ENCODE assay signal across 22 cellular contexts in genomic region chr4:183872531-183872930, GRCh38. TPM values are rescaled to one million over a fixed set of nuclear protein-coding genes. Genes with fewer than 3 reads are reported as not detected.
DNase-seq lines count a peak whose midpoint lies in the region; ATAC-seq, FAIRE-seq and TF ChIP-seq lines count a peak whose summit lies in the region.
"Had no signal": no experiment of that assay in that cellular context is flagged by ENCODE, and none has a peak within 500 bp of the region (broad histone marks: within the 10 kb centered on the region; RNA-seq: fewer than 3 reads in every experiment).

No MANE protein-coding gene starts in this region.

- H3K4me1 ChIP-seq in endocrine pancreas (ENCODE audit: control insufficient read depth, insufficient read depth, low read length) (no peaks in the 10 kb centered on the region), trophoblast cell (ENCODE audit: control insufficient read depth in 1 of 2, insufficient read depth in 2 of 2, low read length in 2 of 2) (no peaks in the 10 kb centered on the region)

- no peak overlapping the region for H2BK5ac ChIP-seq in trophoblast cell (ENCODE audit: low read depth, low read length, poor library complexity)

- H4K8ac ChIP-seq in trophoblast cell (ENCODE audit: low read depth, low read length), result no peak overlapping the region

- no peak for FAIRE-seq in GM12891 (lab: Jason Lieb, UNC)
- FAIRE-seq: astrocyte had no signal

- ATAC-seq in Right ventricle myocardium inferior, result peak; percentile 22
- ATAC-seq: activated naive CD4-positive, alpha-beta T cell treated with anti-CD3 and anti-CD28 coated beads, Interleukin-2, amount 50 U/mL, for 72 hours; naive thymus-derived CD4-positive, alpha-beta T cell; stimulated activated naive CD8-positive, alpha-beta T cell treated with anti-CD3 and anti-CD28 coated beads, Interleukin-15, Interleukin-2, amounts not matched to agents 100 U/mL and 50 U/mL, for 24 hours had no signal

- H4K12ac ChIP-seq in trophoblast cell (ENCODE audit: low read depth, low read length), result no peak overlapping the region

- no peaks in the 10 kb centered on the region for H3K79me2 ChIP-seq in trophoblast cell (ENCODE audit: control insufficient read depth, insufficient read depth, low read length, poor library complexity)

- DNase-seq in Right ventricle myocardium inferior (ENCODE audit: missing footprints) (no peak), cardiac septum (ENCODE audit: low spot score) (no peak), NOMO-1 treated with DMSO at 0.1 percent for 48 hours (lab: John Stamatoyannopoulos, UW; ENCODE audit: unreplicated experiment) (peak; percentile 80), AG08395 (ENCODE audit: low spot score) (no peak), trophoblast cell (no peak), GM12891 (ENCODE audit: insufficient read length, low spot score) (no peak)
- DNase-seq in NK-92 treated with Interleukin-12 subunit alpha and Interleukin-12 subunit beta, amount 100 ng/mL, for 24 hours (lab: John Stamatoyannopoulos, UW), result no peak
- DNase-seq: activated CD4-positive, alpha-beta T cell treated with anti-CD3 and anti-CD28 coated beads for 48 hours; effector CD4-positive, alpha-beta T cell; erythroblast; foreskin melanocyte; naive thymus-derived CD4-positive, alpha-beta T cell; NCI-H1417; NCI-H526; SHP77; stimulated activated CD4-positive, alpha-beta T cell treated with anti-CD3 and anti-CD28 coated beads, Interleukin-4, amount 100 ng/mL, for 24 hours; stimulated activated naive CD8-positive, alpha-beta T cell treated with anti-CD3 and anti-CD28 coated beads, Interleukin-15, Interleukin-2, amounts not matched to agents 100 U/mL and 50 U/mL, for 24 hours; T-helper 1 cell had no signal

- intact Hi-C loops in Right ventricle myocardium inferior (cut with DNase I) (loop anchor here (10.0 kb wide), 1 partner anchor 112 kb away; no protein-coding TSS in a partner anchor), cardiac septum (cut with DNase I) (no loop called here)

- no peak overlapping the region for H3K18ac ChIP-seq in trophoblast cell (ENCODE audit: low read length)

- no peak overlapping the region for H2BK120ac ChIP-seq in trophoblast cell (ENCODE audit: insufficient read depth, low read length, poor library complexity)

- H3K4me2 ChIP-seq in trophoblast cell (ENCODE audit: low read length), result no peak overlapping the region

- H3K27me3 ChIP-seq in endocrine pancreas (ENCODE audit: control insufficient read depth, insufficient read depth, low read length) (no peaks in the 10 kb centered on the region), trophoblast cell (ENCODE audit: insufficient read depth, low read length) (no peaks in the 10 kb centered on the region)

- no CpG with 5 or more reads among the region's 5 CpGs for WGBS in trophoblast cell (ENCODE audit: extremely low coverage, insufficient coverage, insufficient read length)

- TF ChIP-seq POLR2A in GM12891 (IDR thresholded peaks at IDR 0.05; ENCODE audit: low read depth, low read length), result no peak

- no peak overlapping the region for H3K23ac ChIP-seq in trophoblast cell (ENCODE audit: low read length)

- H3K9me3 ChIP-seq in endocrine pancreas (ENCODE audit: control insufficient read depth, low read length), result no peaks in the 10 kb centered on the region
- no peaks in the 10 kb centered on the region for H3K9me3 ChIP-seq in trophoblast cell (ENCODE audit: insufficient read depth, low read depth, low read length)

- H4K91ac ChIP-seq in trophoblast cell (ENCODE audit: low read depth, low read length), result no peak overlapping the region

- no peak overlapping the region for H3K4ac ChIP-seq in trophoblast cell (ENCODE audit: low read depth, low read length)

- no peak overlapping the region for H3K14ac ChIP-seq in trophoblast cell (ENCODE audit: low read length)

- no peaks in the 10 kb centered on the region for H3K79me1 ChIP-seq in trophoblast cell (ENCODE audit: low read length)

- no peak overlapping the region for H3K27ac ChIP-seq in trophoblast cell (ENCODE audit: low read depth, low read length)

- peak overlapping the region; percentile 6 for H3K4me3 ChIP-seq in endocrine pancreas (ENCODE audit: control insufficient read depth, insufficient read depth, low read length)
- no peak overlapping the region for H3K4me3 ChIP-seq in trophoblast cell (ENCODE audit: low read depth, low read length)

- H2BK12ac ChIP-seq in trophoblast cell (ENCODE audit: low read length), result no peak overlapping the region

- H2AFZ ChIP-seq in trophoblast cell (ENCODE audit: insufficient read depth, low read length, poor library complexity), result no peak overlapping the region

- no peak overlapping the region for H3K9ac ChIP-seq in endocrine pancreas (ENCODE audit: control insufficient read depth, insufficient read depth, low read length)
- H3K9ac ChIP-seq in trophoblast cell (ENCODE audit: low read length), result no peak overlapping the region

- H2AK5ac ChIP-seq in trophoblast cell (ENCODE audit: low read length), result no peak overlapping the region

- H3K36me3 ChIP-seq in endocrine pancreas (ENCODE audit: control insufficient read depth, insufficient read depth, low read length), result no peaks in the 10 kb centered on the region
- no peaks in the 10 kb centered on the region for H3K36me3 ChIP-seq in trophoblast cell (ENCODE audit: control insufficient read depth in 1 of 2, insufficient read depth in 2 of 2, low read length in 2 of 2)

TF ChIP-seq in GM12891, 5 proteins besides CTCF, POLR2A, EP300 and RAD21:
- TF ChIP-seq TAF1 (IDR thresholded peaks at IDR 0.05; ENCODE audit: low read depth, low read length) (no peak), SPI1 (IDR thresholded peaks at IDR 0.05; ENCODE audit: low read depth, low read length) (no peak), POLR2AphosphoS5 (IDR thresholded peaks at IDR 0.05; ENCODE audit: low read depth, low read length) (no peak), POU2F2 (IDR thresholded peaks at IDR 0.05; ENCODE audit: low read depth, low read length) (no peak), PAX5 (IDR thresholded peaks at IDR 0.05; ENCODE audit: insufficient read depth, low read length, severe bottlenecking) (no peak)

RNA-seq across cellular contexts. Expression of gene STOX2, which starts 32.6 kb away (rescaled TPM):
- 9.9 TPM for total RNA-seq in Right ventricle myocardium inferior
- 9.4 TPM for total RNA-seq in cardiac septum
- polyA plus RNA-seq in trophoblast cell (2013), result 5.0 and 5.4 TPM in 2 replicates
- polyA plus RNA-seq in GM12891 (2012; ENCODE audit: low read depth, missing spikeins), result 0.14 TPM
- total RNA-seq: activated naive CD4-positive, alpha-beta T cell treated with anti-CD3 and anti-CD28 coated beads, Interleukin-2, amount 50 U/mL, for 72 hours; activated T-helper 1 cell treated with anti-CD3 and anti-CD28 coated beads, Interleukin-12 subunit alpha, Interleukin-12 subunit beta, Interleukin-2, Interleukin-4 antibody, amounts not matched to agents 30 ng/mL and 10 ng/mL and 1 ng/mL, durations not matched to agents 14 hours and 24 hours and 36 hours; naive thymus-derived CD4-positive, alpha-beta T cell had no signal
- polyA plus RNA-seq: naive thymus-derived CD4-positive, alpha-beta T cell had no signal
